In genomic region chr1:85449356-85449755, GRCh38 we compare ENCODE assay signal across 21 cellular contexts. TPM values are rescaled to one million over a fixed set of nuclear protein-coding genes. Genes with fewer than 3 reads are reported as not detected.
DNase-seq lines count a peak whose midpoint lies in the region; ATAC-seq and TF ChIP-seq lines count a peak whose summit lies in the region.
"Had no signal": no experiment of that assay in that cellular context is flagged by ENCODE, and none has a peak within 500 bp of the region (broad histone marks: within the 10 kb centered on the region; RNA-seq: fewer than 3 reads in every experiment).

No MANE protein-coding gene starts in this region.

- DNase-seq in NCI-H2029 treated with DMSO at 0.1 percent for 48 hours (lab: John Stamatoyannopoulos, UW) (peak; percentile 35), NCI-H2029 (lab: John Stamatoyannopoulos, UW) (no peak), NCI-H1092 treated with DMSO at 0.1 percent for 48 hours (lab: John Stamatoyannopoulos, UW) (peak; percentile 72), NCI-H774 (lab: John Stamatoyannopoulos, UW) (peak; percentile 32), medulla oblongata (ENCODE audit: extremely low spot score) (peak; percentile 28), omental fat pad (ENCODE audit: low spot score) (no peak), T-helper 1 cell (no peak)
- no peak for DNase-seq in activated CD8-positive, alpha-beta memory T cell treated with anti-CD3 and anti-CD28 coated beads for 24 hours
- DNase-seq: activated CD4-positive, alpha-beta T cell treated with anti-CD3 and anti-CD28 coated beads, Interleukin-2, amount 50 U/mL, for 4 hours; activated T-cell treated with anti-CD3 and anti-CD28 coated beads for 4 hours; DND-41; KG1; left ventricle myocardium superior; NCI-H226; PC-3; retina; SIG-M5; T-helper 17 cell; uterus had no signal

- TF ChIP-seq CTCF in omental fat pad (IDR thresholded peaks at IDR 0.05), result no peak

- ATAC-seq in omental fat pad (ENCODE audit: low FRiP score), result no peak
- ATAC-seq: A549, esophagus mucosa, left ventricle myocardium superior, PC-3, T-helper 17 cell had no signal

RNA-seq across cellular contexts. Expression of gene DDAH1, which starts 15.6 kb away (rescaled TPM):
- total RNA-seq in omental fat pad, result 10 to 100 TPM; 11.2 to 16.7 (median 15.8) TPM
- total RNA-seq: T-helper 17 cell had no signal

Comparison
In these comparisons a context has a peak if more than half of its experiments do, and no peak if none do; other contexts are left out.
1. DNase-seq: peak in NCI-H2029 treated with DMSO at 0.1 percent for 48 hours (single experiment), NCI-H1092 treated with DMSO at 0.1 percent for 48 hours (single experiment), NCI-H774 (single experiment) and medulla oblongata (single experiment); none in NCI-H2029 (single experiment), omental fat pad (single experiment), T-helper 1 cell (0 of 5) and activated CD8-positive, alpha-beta memory T cell treated with anti-CD3 and anti-CD28 coated beads for 24 hours (single experiment).